2 cellular contexts compared by ENCODE assay signal in the genomic region with DNA sequence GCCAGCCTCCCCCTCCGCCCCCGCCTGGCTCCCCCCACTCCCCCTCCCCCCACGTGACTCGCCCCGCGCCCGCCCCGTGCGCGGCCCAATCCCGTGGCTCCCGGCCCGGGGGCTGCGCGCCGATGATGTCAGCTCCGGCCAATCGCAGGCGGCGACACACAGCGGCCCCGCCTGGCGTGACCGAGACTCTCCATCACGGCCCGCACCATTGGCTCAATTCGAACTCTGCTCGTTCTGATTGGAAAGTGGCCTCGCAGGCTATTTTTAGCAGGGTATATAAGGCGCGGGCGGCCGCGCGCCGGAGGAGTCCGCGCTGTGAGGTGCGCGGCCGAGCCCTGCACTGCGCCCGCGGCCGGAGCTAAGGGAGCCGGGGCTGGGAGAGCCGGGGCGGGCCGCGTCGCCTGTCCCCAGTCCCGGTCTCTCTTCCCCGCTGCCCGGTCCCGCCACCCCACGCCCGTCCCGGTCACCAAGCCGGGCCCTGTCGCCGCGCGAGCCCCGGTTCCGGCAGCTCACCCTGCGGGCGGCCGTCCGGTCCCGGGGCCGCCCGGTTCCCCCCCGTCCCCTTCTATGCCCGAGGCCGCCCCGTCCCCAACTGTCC.
A peak's percentile ranks its signal among the peaks of the same experiment; 100 is the strongest.
TF ChIP-seq lines count a peak whose summit lies in the region.

No MANE protein-coding gene starts in this region.

TF ChIP-seq in A549, 52 proteins besides CTCF, POLR2A, EP300 and RAD21 (continued from another document):
- TF ChIP-seq ATOH8 (CRISPR knock-in tag; IDR thresholded peaks at IDR 0.05; ENCODE audit: low read depth) (no peak), SMC3 (IDR thresholded peaks at IDR 0.05) (no peak; the same call in 2 of the 3 replicates), KDM1A (IDR thresholded peaks at IDR 0.05; ENCODE audit: low read depth) (no peak), MAZ (IDR thresholded peaks at IDR 0.05; ENCODE audit: borderline replicate concordance, low read depth, low read length) (no peak)
TF ChIP-seq in A549: peak in this region for 10.

TF ChIP-seq in GM12878, 131 proteins besides CTCF, POLR2A, EP300 and RAD21 (continued from another document and continues in another):
- TF ChIP-seq, protein P1, sequence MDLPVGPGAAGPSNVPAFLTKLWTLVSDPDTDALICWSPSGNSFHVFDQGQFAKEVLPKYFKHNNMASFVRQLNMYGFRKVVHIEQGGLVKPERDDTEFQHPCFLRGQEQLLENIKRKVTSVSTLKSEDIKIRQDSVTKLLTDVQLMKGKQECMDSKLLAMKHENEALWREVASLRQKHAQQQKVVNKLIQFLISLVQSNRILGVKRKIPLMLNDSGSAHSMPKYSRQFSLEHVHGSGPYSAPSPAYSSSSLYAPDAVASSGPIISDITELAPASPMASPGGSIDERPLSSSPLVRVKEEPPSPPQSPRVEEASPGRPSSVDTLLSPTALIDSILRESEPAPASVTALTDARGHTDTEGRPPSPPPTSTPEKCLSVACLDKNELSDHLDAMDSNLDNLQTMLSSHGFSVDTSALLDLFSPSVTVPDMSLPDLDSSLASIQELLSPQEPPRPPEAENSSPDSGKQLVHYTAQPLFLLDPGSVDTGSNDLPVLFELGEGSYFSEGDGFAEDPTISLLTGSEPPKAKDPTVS (IDR thresholded peaks at IDR 0.05; ENCODE audit: low read depth, low read length) = no peak; the same call in 1 of the 2 replicates
- peak; percentile 57; the same call in 1 of the 2 replicates for TF ChIP-seq ZNF217 (IDR thresholded peaks at IDR 0.05)
- TF ChIP-seq SREBF1 (IDR thresholded peaks at IDR 0.05; ENCODE audit: low read length) = no peak; the same call in 1 of the 2 replicates
- peak; percentile 62 for TF ChIP-seq FOS (IDR thresholded peaks at IDR 0.05; ENCODE audit: borderline replicate concordance, extremely low read depth, insufficient read length)
- no peak for TF ChIP-seq ETV6 (conservative IDR thresholded peaks at IDR 0.05 in 1 of 2, IDR thresholded peaks at IDR 0.05 in 1 of 2; ENCODE audit: borderline replicate concordance in 1 of 2, low read depth in 1 of 2)
- peak; percentile 99 for TF ChIP-seq ATF2 (IDR thresholded peaks at IDR 0.05; ENCODE audit: low read length)
- TF ChIP-seq GABPA (IDR thresholded peaks at IDR 0.05; ENCODE audit: low read depth) = no peak
- TF ChIP-seq NFXL1 (IDR thresholded peaks at IDR 0.05; ENCODE audit: borderline replicate concordance) = no peak
- no peak for TF ChIP-seq CBX3 (IDR thresholded peaks at IDR 0.05; ENCODE audit: borderline replicate concordance, low read depth)
- no peak for TF ChIP-seq PKNOX1 (IDR thresholded peaks at IDR 0.05)
- no peak for TF ChIP-seq MTA2 (IDR thresholded peaks at IDR 0.05; ENCODE audit: low read depth)
- TF ChIP-seq NRF1 (conservative IDR thresholded peaks at IDR 0.05; ENCODE audit: low read depth, low read length) = no peak
- TF ChIP-seq RFX5 (IDR thresholded peaks at IDR 0.05; ENCODE audit: low read depth, low read length) = 0 out of 2 replicates have a peak, but pooled peaks have one; percentile 55
- TF ChIP-seq ESRRA (IDR thresholded peaks at IDR 0.05; ENCODE audit: low read length) = no peak
- no peak for TF ChIP-seq CHD4 (IDR thresholded peaks at IDR 0.05)
- peak; percentile 68; the same call in 1 of the 2 replicates for TF ChIP-seq RB1 (IDR thresholded peaks at IDR 0.05; ENCODE audit: borderline replicate concordance)
- peak; percentile 99 for TF ChIP-seq ATF7 (IDR thresholded peaks at IDR 0.05; ENCODE audit: low read depth)
- TF ChIP-seq, protein P2, sequence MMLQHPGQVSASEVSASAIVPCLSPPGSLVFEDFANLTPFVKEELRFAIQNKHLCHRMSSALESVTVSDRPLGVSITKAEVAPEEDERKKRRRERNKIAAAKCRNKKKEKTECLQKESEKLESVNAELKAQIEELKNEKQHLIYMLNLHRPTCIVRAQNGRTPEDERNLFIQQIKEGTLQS (IDR thresholded peaks at IDR 0.05; ENCODE audit: borderline replicate concordance, extremely low read depth, low read depth, low read length) = no peak
- TF ChIP-seq SMAD5 (IDR thresholded peaks at IDR 0.05; ENCODE audit: low read depth) = peak; percentile 66; the same call in 1 of the 2 replicates
- TF ChIP-seq ZNF622 (IDR thresholded peaks at IDR 0.05) = no peak
- no peak for TF ChIP-seq STAT3 (IDR thresholded peaks at IDR 0.05; ENCODE audit: low read depth, low read length)
- TF ChIP-seq BCL11A (IDR thresholded peaks at IDR 0.05; ENCODE audit: low read depth, low read length) = peak; percentile 10; the same call in 1 of the 2 replicates
- TF ChIP-seq ZBTB33 (IDR thresholded peaks at IDR 0.05) = no peak
- no peak for TF ChIP-seq IKZF2 (IDR thresholded peaks at IDR 0.05)
- TF ChIP-seq NFYA (IDR thresholded peaks at IDR 0.05; ENCODE audit: borderline replicate concordance, low read depth, low read length) = peak; percentile 19; the same call in 1 of the 2 replicates
- no peak for TF ChIP-seq SUPT20H (IDR thresholded peaks at IDR 0.05; ENCODE audit: borderline replicate concordance, control insufficient read depth, low read depth, low read length)
- TF ChIP-seq, protein P3, sequence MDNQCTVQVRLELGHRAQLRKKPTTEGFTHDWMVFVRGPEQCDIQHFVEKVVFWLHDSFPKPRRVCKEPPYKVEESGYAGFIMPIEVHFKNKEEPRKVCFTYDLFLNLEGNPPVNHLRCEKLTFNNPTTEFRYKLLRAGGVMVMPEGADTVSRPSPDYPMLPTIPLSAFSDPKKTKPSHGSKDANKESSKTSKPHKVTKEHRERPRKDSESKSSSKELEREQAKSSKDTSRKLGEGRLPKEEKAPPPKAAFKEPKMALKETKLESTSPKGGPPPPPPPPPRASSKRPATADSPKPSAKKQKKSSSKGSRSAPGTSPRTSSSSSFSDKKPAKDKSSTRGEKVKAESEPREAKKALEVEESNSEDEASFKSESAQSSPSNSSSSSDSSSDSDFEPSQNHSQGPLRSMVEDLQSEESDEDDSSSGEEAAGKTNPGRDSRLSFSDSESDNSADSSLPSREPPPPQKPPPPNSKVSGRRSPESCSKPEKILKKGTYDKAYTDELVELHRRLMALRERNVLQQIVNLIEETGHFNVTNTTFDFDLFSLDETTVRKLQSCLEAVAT (IDR thresholded peaks at IDR 0.05) = no peak
- TF ChIP-seq, protein P4, sequence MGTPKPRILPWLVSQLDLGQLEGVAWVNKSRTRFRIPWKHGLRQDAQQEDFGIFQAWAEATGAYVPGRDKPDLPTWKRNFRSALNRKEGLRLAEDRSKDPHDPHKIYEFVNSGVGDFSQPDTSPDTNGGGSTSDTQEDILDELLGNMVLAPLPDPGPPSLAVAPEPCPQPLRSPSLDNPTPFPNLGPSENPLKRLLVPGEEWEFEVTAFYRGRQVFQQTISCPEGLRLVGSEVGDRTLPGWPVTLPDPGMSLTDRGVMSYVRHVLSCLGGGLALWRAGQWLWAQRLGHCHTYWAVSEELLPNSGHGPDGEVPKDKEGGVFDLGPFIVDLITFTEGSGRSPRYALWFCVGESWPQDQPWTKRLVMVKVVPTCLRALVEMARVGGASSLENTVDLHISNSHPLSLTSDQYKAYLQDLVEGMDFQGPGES (IDR thresholded peaks at IDR 0.05) = peak; percentile 83
- TF ChIP-seq POLR2AphosphoS5 (IDR thresholded peaks at IDR 0.05; ENCODE audit: low read length) = peak; percentile 99
- peak; percentile 58; the same call in 1 of the 2 replicates for TF ChIP-seq NR2F1 (conservative IDR thresholded peaks at IDR 0.05)
- no peak for TF ChIP-seq EGR1 (IDR thresholded peaks at IDR 0.05; ENCODE audit: borderline replicate concordance in 1 of 2, low read depth in 2 of 2, low read length in 2 of 2)
- peak; percentile 98 for TF ChIP-seq MEF2A (IDR thresholded peaks at IDR 0.05; ENCODE audit: insufficient read depth, low read depth, low read length)
- peak; percentile 19; the same call in 1 of the 2 replicates for TF ChIP-seq MXI1 (IDR thresholded peaks at IDR 0.05; ENCODE audit: low read depth, low read length)
- TF ChIP-seq PBX3 (IDR thresholded peaks at IDR 0.05; ENCODE audit: insufficient replicate concordance, low read depth, low read length) = peak; percentile 8
- TF ChIP-seq SRF (IDR thresholded peaks at IDR 0.05; ENCODE audit: low read depth in 2 of 2, low read length in 2 of 2) = no peak
- peak; percentile 97 for TF ChIP-seq TAF1 (IDR thresholded peaks at IDR 0.05; ENCODE audit: borderline replicate concordance, low read depth, low read length)
- peak; percentile 66 for TF ChIP-seq DPF2 (IDR thresholded peaks at IDR 0.05)
- TF ChIP-seq NR2C1 (IDR thresholded peaks at IDR 0.05) = 0 out of 2 replicates have a peak, but pooled peaks have one; percentile 17
- peak; percentile 53 for TF ChIP-seq RUNX3 (IDR thresholded peaks at IDR 0.05; ENCODE audit: low read length)
- TF ChIP-seq JUND (IDR thresholded peaks at IDR 0.05; ENCODE audit: low read depth, low read length) = peak; percentile 63; the same call in 1 of the 2 replicates
- no peak for TF ChIP-seq YBX1 (IDR thresholded peaks at IDR 0.05)
- TF ChIP-seq, protein P5, sequence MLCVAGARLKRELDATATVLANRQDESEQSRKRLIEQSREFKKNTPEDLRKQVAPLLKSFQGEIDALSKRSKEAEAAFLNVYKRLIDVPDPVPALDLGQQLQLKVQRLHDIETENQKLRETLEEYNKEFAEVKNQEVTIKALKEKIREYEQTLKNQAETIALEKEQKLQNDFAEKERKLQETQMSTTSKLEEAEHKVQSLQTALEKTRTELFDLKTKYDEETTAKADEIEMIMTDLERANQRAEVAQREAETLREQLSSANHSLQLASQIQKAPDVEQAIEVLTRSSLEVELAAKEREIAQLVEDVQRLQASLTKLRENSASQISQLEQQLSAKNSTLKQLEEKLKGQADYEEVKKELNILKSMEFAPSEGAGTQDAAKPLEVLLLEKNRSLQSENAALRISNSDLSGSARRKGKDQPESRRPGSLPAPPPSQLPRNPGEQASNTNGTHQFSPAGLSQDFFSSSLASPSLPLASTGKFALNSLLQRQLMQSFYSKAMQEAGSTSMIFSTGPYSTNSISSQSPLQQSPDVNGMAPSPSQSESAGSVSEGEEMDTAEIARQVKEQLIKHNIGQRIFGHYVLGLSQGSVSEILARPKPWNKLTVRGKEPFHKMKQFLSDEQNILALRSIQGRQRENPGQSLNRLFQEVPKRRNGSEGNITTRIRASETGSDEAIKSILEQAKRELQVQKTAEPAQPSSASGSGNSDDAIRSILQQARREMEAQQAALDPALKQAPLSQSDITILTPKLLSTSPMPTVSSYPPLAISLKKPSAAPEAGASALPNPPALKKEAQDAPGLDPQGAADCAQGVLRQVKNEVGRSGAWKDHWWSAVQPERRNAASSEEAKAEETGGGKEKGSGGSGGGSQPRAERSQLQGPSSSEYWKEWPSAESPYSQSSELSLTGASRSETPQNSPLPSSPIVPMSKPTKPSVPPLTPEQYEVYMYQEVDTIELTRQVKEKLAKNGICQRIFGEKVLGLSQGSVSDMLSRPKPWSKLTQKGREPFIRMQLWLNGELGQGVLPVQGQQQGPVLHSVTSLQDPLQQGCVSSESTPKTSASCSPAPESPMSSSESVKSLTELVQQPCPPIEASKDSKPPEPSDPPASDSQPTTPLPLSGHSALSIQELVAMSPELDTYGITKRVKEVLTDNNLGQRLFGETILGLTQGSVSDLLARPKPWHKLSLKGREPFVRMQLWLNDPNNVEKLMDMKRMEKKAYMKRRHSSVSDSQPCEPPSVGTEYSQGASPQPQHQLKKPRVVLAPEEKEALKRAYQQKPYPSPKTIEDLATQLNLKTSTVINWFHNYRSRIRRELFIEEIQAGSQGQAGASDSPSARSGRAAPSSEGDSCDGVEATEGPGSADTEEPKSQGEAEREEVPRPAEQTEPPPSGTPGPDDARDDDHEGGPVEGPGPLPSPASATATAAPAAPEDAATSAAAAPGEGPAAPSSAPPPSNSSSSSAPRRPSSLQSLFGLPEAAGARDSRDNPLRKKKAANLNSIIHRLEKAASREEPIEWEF (IDR thresholded peaks at IDR 0.05; ENCODE audit: insufficient replicate concordance, low read depth, low read length) = no peak
- TF ChIP-seq TCF12 (IDR thresholded peaks at IDR 0.05; ENCODE audit: low read depth, low read length) = peak; percentile 60; the same call in 1 of the 2 replicates
- no peak for TF ChIP-seq NBN (IDR thresholded peaks at IDR 0.05)
- TF ChIP-seq CHD1 (IDR thresholded peaks at IDR 0.05; ENCODE audit: low read depth, low read length) = no peak
- TF ChIP-seq FOXM1 (IDR thresholded peaks at IDR 0.05; ENCODE audit: low read depth, low read length) = 0 out of 2 replicates have a peak, but pooled peaks have one; percentile 13
- TF ChIP-seq PAX8 (IDR thresholded peaks at IDR 0.05) = no peak
